ENCODE assay signal across 1 cellular context in the genomic region with DNA sequence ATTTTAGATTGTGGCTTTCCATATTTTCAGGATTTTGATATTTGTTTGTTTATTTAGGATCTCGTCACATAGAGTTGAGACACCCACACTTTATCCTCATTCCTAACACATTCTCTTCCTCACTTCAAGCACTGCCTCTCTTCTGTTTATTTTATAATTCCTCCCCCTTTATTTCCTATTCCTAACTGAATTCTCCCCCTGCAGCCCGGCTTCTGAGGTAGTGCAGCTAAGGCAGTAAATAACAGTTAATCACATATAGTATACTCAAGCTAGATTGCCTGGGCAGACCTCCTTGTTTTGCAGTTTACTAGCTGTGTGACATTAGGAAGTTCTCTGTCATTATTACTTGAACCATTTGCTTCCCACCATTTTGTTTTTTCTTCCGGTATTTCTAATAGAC.
TF ChIP-seq lines count a peak whose summit lies in the region.

No MANE protein-coding gene starts in this region.

TF ChIP-seq in HEK293, 187 proteins besides CTCF, POLR2A, EP300 and RAD21 (continued from another document):
- TF ChIP-seq, protein P1, sequence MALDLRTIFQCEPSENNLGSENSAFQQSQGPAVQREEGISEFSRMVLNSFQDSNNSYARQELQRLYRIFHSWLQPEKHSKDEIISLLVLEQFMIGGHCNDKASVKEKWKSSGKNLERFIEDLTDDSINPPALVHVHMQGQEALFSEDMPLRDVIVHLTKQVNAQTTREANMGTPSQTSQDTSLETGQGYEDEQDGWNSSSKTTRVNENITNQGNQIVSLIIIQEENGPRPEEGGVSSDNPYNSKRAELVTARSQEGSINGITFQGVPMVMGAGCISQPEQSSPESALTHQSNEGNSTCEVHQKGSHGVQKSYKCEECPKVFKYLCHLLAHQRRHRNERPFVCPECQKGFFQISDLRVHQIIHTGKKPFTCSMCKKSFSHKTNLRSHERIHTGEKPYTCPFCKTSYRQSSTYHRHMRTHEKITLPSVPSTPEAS (tag by site-specific recombination; IDR thresholded peaks at IDR 0.05), result no peak
